Comparison of ENCODE assay signal across 22 cellular contexts in genomic region chr1:71438626-71439025, GRCh38.
"Had no signal": no experiment of that assay in that cellular context is flagged by ENCODE, and none has a peak within 500 bp of the region (broad histone marks: within the 10 kb centered on the region; RNA-seq: fewer than 3 reads in every experiment).

No MANE protein-coding gene starts in this region.

- H3K27me3 ChIP-seq: esophagus squamous epithelium, ovary, sigmoid colon, testis, tibial artery had no signal

- ATAC-seq: effector memory CD8-positive, alpha-beta T cell; left lobe of liver; natural killer cell; psoas muscle; right cardiac atrium; stimulated activated memory B cell treated with anti-CD40 and anti-IgM and Interleukin-4, amounts not matched to agents 10 μg/mL and 1 μg/mL and 100 μg/mL, for 72 hours; stimulated activated naive CD8-positive, alpha-beta T cell treated with anti-CD3 and anti-CD28 coated beads, Interleukin-15, Interleukin-2, amounts not matched to agents 100 U/mL and 50 U/mL, for 24 hours had no signal

- H3K4me1 ChIP-seq: esophagus squamous epithelium, psoas muscle, sigmoid colon, testis, tibial artery had no signal

- H3K4me3 ChIP-seq: esophagus squamous epithelium, lung, ovary, psoas muscle, sigmoid colon, testis, tibial artery had no signal

- H3K9me3 ChIP-seq: esophagus squamous epithelium, ovary, psoas muscle, sigmoid colon, testis, tibial artery had no signal

- H3K36me3 ChIP-seq: esophagus squamous epithelium, ovary, sigmoid colon, tibial artery had no signal

- DNase-seq: cortex of kidney; effector memory CD8-positive, alpha-beta T cell; erythroblast; esophagus squamous epithelium; foreskin melanocyte; kidney; natural killer cell; occipital lobe; ovary; posterior cingulate gyrus; psoas muscle; right cardiac atrium; sigmoid colon; stimulated activated CD4-positive, alpha-beta T cell treated with anti-CD3 and anti-CD28 coated beads, Interleukin-2, amount 100 ng/mL, for 24 hours; stimulated activated CD4-positive, alpha-beta T cell treated with anti-CD3 and anti-CD28 coated beads, Interleukin-4, amount 100 ng/mL, for 4 hours; stimulated activated naive CD8-positive, alpha-beta T cell treated with anti-CD3 and anti-CD28 coated beads, Interleukin-15, Interleukin-2, amounts not matched to agents 100 U/mL and 50 U/mL, for 24 hours; substantia nigra; testis; tibial artery had no signal

- H3K27ac ChIP-seq: esophagus squamous epithelium, ovary, psoas muscle, sigmoid colon, testis, tibial artery had no signal
